ENCODE assay signal across 1 cellular context in the genomic region with DNA sequence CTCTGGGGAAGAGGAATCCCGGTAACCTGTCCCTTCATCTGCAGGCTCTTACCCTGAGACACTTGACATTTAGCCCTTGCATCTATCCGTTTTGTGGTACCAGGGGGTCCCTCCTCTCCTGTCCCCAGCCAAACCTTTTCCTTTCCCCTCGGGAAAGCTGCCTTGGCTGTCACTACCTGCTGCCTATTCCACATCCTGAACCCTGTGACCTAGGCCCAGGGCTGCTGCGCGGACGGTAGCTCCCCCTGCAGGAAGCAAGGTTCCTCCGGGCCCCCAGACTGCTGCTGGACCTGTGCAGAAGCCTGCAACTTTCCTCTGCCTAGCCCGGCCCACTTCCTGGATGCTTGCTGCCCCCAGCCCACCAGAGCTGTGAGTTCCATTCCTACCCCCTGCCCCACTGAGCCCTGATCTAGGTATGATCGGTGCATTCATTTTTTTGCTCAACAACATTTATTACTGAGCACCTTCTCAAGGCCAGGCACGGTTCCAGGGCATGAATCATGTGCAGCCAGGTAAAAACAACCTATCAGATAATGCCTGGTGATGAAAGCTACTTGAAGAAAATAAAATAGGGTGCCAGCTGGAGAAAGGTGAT.
TF ChIP-seq lines count a peak whose summit lies in the region.

No MANE protein-coding gene starts in this region.

TF ChIP-seq in HepG2, 621 proteins besides CTCF, POLR2A, EP300 and RAD21 (continued from another document and continues in another):
- TF ChIP-seq, protein P1, sequence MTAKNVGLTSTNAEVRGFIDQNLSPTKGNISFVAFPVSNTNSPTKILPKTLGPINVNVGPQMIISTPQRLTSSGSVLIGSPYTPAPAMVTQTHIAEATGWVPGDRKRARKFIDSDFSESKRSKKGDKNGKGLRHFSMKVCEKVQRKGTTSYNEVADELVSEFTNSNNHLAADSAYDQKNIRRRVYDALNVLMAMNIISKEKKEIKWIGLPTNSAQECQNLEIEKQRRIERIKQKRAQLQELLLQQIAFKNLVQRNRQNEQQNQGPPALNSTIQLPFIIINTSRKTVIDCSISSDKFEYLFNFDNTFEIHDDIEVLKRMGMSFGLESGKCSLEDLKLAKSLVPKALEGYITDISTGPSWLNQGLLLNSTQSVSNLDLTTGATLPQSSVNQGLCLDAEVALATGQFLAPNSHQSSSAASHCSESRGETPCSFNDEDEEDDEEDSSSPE (CRISPR knock-in tag; IDR thresholded peaks at IDR 0.05): 0 out of 2 replicates have a peak, but pooled peaks have one; percentile 21
- TF ChIP-seq GFI1 (CRISPR knock-in tag; IDR thresholded peaks at IDR 0.05; ENCODE audit: borderline replicate concordance) (no peak), IKZF4 (CRISPR knock-in tag; IDR thresholded peaks at IDR 0.05; ENCODE audit: borderline replicate concordance, low read depth, not compliant biosample characterization) (peak; percentile 33), SALL1 (CRISPR knock-in tag; IDR thresholded peaks at IDR 0.05) (peak; percentile 49; the same call in 1 of the 2 replicates), EHMT2 (IDR thresholded peaks at IDR 0.05; ENCODE audit: borderline replicate concordance, low read depth, low read length) (no peak), MYC (CRISPR knock-in tag; IDR thresholded peaks at IDR 0.05; ENCODE audit: borderline replicate concordance) (peak; percentile 48; the same call in 1 of the 2 replicates), RXRA (CRISPR knock-in tag; IDR thresholded peaks at IDR 0.05) (peak; percentile 65; the same call in 1 of the 2 replicates), KLF16 (CRISPR knock-in tag; IDR thresholded peaks at IDR 0.05) (peak in 1 of 2 experiments; percentile 61; a peak in 1 of 4 replicates), ZBTB7A (CRISPR knock-in tag; IDR thresholded peaks at IDR 0.05) (0 out of 2 replicates have a peak, but pooled peaks have one; percentile 37), NR2C2 (CRISPR knock-in tag; IDR thresholded peaks at IDR 0.05; ENCODE audit: borderline replicate concordance) (no peak), JUNB (CRISPR knock-in tag; IDR thresholded peaks at IDR 0.05; ENCODE audit: borderline replicate concordance) (no peak), ZNF292 (CRISPR knock-in tag; IDR thresholded peaks at IDR 0.05; ENCODE audit: borderline replicate concordance, low read depth) (peak; percentile 48; the same call in 1 of the 2 replicates), ZNF225 (CRISPR knock-in tag; IDR thresholded peaks at IDR 0.05) (peak; percentile 80; the same call in 1 of the 2 replicates), MAFK (conservative IDR thresholded peaks at IDR 0.05 in 1 of 2, IDR thresholded peaks at IDR 0.05 in 1 of 2; ENCODE audit: low read length in 2 of 2) (no peak), HMG20B (CRISPR knock-in tag; conservative IDR thresholded peaks at IDR 0.05) (no peak), TARDBP (CRISPR knock-in tag; IDR thresholded peaks at IDR 0.05) (0 out of 2 replicates have a peak, but pooled peaks have one; percentile 50), YEATS2 (CRISPR knock-in tag; IDR thresholded peaks at IDR 0.05; ENCODE audit: borderline replicate concordance) (peak; percentile 48; the same call in 1 of the 2 replicates), ZFP90 (CRISPR knock-in tag; IDR thresholded peaks at IDR 0.05; ENCODE audit: borderline replicate concordance) (no peak), ZSCAN21 (CRISPR knock-in tag; IDR thresholded peaks at IDR 0.05; ENCODE audit: borderline replicate concordance) (peak; percentile 69; the same call in 1 of the 2 replicates), ZBTB7B (CRISPR knock-in tag; IDR thresholded peaks at IDR 0.05) (peak; percentile 36; the same call in 1 of the 2 replicates), ZNF124 (CRISPR knock-in tag; IDR thresholded peaks at IDR 0.05) (peak; percentile 74; the same call in 1 of the 2 replicates), ZNF232 (CRISPR knock-in tag; IDR thresholded peaks at IDR 0.05; ENCODE audit: borderline replicate concordance) (peak; percentile 65; the same call in 1 of the 2 replicates), ATF7-NPFF (CRISPR knock-in tag; IDR thresholded peaks at IDR 0.05; ENCODE audit: low read depth) (peak; percentile 62; the same call in 1 of the 2 replicates), SIN3A (IDR thresholded peaks at IDR 0.05; ENCODE audit: borderline replicate concordance, low read depth, low read length) (0 out of 2 replicates have a peak, but pooled peaks have one; percentile 49), ZNF749 (CRISPR knock-in tag; IDR thresholded peaks at IDR 0.05; ENCODE audit: borderline replicate concordance) (no peak), HES4 (CRISPR knock-in tag; IDR thresholded peaks at IDR 0.05; ENCODE audit: borderline replicate concordance) (0 out of 2 replicates have a peak, but pooled peaks have one; percentile 47), NR2F6 (IDR thresholded peaks at IDR 0.05) (peak; percentile 56; the same call in 1 of the 2 replicates), NR2F6 (CRISPR knock-in tag; IDR thresholded peaks at IDR 0.05) (peak; percentile 81), ZNF598 (CRISPR knock-in tag; IDR thresholded peaks at IDR 0.05; ENCODE audit: borderline replicate concordance) (0 out of 2 replicates have a peak, but pooled peaks have one; percentile 32), ELF3 (CRISPR knock-in tag; IDR thresholded peaks at IDR 0.05) (peak; percentile 68), RXRB (CRISPR knock-in tag; IDR thresholded peaks at IDR 0.05; ENCODE audit: borderline replicate concordance) (peak; percentile 57; the same call in 1 of the 2 replicates), LCORL (IDR thresholded peaks at IDR 0.05) (no peak), LCORL (CRISPR knock-in tag; IDR thresholded peaks at IDR 0.05) (0 out of 2 replicates have a peak, but pooled peaks have one; percentile 46), ZNF263 (CRISPR knock-in tag; IDR thresholded peaks at IDR 0.05) (no peak), XRCC5 (optimal IDR thresholded peaks at IDR 0.05; ENCODE audit: low read length) (peak; percentile 96), STAG1 (CRISPR knock-in tag; IDR thresholded peaks at IDR 0.05) (peak; percentile 75)
- TF ChIP-seq, protein P2, sequence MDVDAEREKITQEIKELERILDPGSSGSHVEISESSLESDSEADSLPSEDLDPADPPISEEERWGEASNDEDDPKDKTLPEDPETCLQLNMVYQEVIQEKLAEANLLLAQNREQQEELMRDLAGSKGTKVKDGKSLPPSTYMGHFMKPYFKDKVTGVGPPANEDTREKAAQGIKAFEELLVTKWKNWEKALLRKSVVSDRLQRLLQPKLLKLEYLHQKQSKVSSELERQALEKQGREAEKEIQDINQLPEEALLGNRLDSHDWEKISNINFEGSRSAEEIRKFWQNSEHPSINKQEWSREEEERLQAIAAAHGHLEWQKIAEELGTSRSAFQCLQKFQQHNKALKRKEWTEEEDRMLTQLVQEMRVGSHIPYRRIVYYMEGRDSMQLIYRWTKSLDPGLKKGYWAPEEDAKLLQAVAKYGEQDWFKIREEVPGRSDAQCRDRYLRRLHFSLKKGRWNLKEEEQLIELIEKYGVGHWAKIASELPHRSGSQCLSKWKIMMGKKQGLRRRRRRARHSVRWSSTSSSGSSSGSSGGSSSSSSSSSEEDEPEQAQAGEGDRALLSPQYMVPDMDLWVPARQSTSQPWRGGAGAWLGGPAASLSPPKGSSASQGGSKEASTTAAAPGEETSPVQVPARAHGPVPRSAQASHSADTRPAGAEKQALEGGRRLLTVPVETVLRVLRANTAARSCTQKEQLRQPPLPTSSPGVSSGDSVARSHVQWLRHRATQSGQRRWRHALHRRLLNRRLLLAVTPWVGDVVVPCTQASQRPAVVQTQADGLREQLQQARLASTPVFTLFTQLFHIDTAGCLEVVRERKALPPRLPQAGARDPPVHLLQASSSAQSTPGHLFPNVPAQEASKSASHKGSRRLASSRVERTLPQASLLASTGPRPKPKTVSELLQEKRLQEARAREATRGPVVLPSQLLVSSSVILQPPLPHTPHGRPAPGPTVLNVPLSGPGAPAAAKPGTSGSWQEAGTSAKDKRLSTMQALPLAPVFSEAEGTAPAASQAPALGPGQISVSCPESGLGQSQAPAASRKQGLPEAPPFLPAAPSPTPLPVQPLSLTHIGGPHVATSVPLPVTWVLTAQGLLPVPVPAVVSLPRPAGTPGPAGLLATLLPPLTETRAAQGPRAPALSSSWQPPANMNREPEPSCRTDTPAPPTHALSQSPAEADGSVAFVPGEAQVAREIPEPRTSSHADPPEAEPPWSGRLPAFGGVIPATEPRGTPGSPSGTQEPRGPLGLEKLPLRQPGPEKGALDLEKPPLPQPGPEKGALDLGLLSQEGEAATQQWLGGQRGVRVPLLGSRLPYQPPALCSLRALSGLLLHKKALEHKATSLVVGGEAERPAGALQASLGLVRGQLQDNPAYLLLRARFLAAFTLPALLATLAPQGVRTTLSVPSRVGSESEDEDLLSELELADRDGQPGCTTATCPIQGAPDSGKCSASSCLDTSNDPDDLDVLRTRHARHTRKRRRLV (CRISPR knock-in tag; IDR thresholded peaks at IDR 0.05): no peak
- TF ChIP-seq, protein P3, sequence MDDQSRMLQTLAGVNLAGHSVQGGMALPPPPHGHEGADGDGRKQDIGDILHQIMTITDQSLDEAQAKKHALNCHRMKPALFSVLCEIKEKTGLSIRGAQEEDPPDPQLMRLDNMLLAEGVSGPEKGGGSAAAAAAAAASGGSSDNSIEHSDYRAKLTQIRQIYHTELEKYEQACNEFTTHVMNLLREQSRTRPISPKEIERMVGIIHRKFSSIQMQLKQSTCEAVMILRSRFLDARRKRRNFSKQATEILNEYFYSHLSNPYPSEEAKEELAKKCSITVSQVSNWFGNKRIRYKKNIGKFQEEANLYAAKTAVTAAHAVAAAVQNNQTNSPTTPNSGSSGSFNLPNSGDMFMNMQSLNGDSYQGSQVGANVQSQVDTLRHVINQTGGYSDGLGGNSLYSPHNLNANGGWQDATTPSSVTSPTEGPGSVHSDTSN (CRISPR knock-in tag; IDR thresholded peaks at IDR 0.05; ENCODE audit: borderline replicate concordance): no peak
- TF ChIP-seq, protein P4, sequence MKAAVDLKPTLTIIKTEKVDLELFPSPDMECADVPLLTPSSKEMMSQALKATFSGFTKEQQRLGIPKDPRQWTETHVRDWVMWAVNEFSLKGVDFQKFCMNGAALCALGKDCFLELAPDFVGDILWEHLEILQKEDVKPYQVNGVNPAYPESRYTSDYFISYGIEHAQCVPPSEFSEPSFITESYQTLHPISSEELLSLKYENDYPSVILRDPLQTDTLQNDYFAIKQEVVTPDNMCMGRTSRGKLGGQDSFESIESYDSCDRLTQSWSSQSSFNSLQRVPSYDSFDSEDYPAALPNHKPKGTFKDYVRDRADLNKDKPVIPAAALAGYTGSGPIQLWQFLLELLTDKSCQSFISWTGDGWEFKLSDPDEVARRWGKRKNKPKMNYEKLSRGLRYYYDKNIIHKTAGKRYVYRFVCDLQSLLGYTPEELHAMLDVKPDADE (CRISPR knock-in tag; IDR thresholded peaks at IDR 0.05): no peak
- TF ChIP-seq, protein P5, sequence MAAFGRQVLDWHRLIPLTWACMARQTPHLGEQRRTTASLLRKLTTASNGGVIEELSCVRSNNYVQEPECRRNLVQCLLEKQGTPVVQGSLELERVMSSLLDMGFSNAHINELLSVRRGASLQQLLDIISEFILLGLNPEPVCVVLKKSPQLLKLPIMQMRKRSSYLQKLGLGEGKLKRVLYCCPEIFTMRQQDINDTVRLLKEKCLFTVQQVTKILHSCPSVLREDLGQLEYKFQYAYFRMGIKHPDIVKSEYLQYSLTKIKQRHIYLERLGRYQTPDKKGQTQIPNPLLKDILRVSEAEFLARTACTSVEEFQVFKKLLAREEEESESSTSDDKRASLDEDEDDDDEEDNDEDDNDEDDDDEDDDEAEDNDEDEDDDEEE (CRISPR knock-in tag; IDR thresholded peaks at IDR 0.05): peak; percentile 67; the same call in 1 of the 2 replicates
- TF ChIP-seq, protein P6, sequence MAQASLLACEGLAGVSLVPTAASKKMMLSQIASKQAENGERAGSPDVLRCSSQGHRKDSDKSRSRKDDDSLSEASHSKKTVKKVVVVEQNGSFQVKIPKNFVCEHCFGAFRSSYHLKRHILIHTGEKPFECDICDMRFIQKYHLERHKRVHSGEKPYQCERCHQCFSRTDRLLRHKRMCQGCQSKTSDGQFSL (CRISPR knock-in tag; IDR thresholded peaks at IDR 0.05): no peak
- TF ChIP-seq, protein P7, sequence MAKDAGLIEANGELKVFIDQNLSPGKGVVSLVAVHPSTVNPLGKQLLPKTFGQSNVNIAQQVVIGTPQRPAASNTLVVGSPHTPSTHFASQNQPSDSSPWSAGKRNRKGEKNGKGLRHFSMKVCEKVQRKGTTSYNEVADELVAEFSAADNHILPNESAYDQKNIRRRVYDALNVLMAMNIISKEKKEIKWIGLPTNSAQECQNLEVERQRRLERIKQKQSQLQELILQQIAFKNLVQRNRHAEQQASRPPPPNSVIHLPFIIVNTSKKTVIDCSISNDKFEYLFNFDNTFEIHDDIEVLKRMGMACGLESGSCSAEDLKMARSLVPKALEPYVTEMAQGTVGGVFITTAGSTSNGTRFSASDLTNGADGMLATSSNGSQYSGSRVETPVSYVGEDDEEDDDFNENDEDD (CRISPR knock-in tag; IDR thresholded peaks at IDR 0.05; ENCODE audit: borderline replicate concordance): 0 out of 2 replicates have a peak, but pooled peaks have one; percentile 28
- TF ChIP-seq, protein P8, sequence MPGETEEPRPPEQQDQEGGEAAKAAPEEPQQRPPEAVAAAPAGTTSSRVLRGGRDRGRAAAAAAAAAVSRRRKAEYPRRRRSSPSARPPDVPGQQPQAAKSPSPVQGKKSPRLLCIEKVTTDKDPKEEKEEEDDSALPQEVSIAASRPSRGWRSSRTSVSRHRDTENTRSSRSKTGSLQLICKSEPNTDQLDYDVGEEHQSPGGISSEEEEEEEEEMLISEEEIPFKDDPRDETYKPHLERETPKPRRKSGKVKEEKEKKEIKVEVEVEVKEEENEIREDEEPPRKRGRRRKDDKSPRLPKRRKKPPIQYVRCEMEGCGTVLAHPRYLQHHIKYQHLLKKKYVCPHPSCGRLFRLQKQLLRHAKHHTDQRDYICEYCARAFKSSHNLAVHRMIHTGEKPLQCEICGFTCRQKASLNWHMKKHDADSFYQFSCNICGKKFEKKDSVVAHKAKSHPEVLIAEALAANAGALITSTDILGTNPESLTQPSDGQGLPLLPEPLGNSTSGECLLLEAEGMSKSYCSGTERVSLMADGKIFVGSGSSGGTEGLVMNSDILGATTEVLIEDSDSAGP (CRISPR knock-in tag; IDR thresholded peaks at IDR 0.05; ENCODE audit: borderline replicate concordance): peak; percentile 74
- TF ChIP-seq, protein P9, sequence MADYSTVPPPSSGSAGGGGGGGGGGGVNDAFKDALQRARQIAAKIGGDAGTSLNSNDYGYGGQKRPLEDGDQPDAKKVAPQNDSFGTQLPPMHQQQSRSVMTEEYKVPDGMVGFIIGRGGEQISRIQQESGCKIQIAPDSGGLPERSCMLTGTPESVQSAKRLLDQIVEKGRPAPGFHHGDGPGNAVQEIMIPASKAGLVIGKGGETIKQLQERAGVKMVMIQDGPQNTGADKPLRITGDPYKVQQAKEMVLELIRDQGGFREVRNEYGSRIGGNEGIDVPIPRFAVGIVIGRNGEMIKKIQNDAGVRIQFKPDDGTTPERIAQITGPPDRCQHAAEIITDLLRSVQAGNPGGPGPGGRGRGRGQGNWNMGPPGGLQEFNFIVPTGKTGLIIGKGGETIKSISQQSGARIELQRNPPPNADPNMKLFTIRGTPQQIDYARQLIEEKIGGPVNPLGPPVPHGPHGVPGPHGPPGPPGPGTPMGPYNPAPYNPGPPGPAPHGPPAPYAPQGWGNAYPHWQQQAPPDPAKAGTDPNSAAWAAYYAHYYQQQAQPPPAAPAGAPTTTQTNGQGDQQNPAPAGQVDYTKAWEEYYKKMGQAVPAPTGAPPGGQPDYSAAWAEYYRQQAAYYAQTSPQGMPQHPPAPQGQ (CRISPR knock-in tag; IDR thresholded peaks at IDR 0.05; ENCODE audit: borderline replicate concordance): 0 out of 2 replicates have a peak, but pooled peaks have one; percentile 45
- TF ChIP-seq, protein P10, sequence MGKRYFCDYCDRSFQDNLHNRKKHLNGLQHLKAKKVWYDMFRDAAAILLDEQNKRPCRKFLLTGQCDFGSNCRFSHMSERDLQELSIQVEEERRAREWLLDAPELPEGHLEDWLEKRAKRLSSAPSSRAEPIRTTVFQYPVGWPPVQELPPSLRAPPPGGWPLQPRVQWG (CRISPR knock-in tag; IDR thresholded peaks at IDR 0.05; ENCODE audit: borderline replicate concordance, low read depth): no peak
